Comparison of ENCODE assay signal across 8 cellular contexts in genomic region chrX:103831342-103831802, GRCh38. TPM values are rescaled to one million over a fixed set of nuclear protein-coding genes. Genes with fewer than 3 reads are reported as not detected.
DNase-seq lines count a peak whose midpoint lies in the region; ATAC-seq and TF ChIP-seq lines count a peak whose summit lies in the region.

No MANE protein-coding gene starts in this region.

- H3K4me1 Mint-ChIP-seq in naive thymus-derived CD8-positive, alpha-beta T cell, result peaks cover 2 to 12% (median 3%) of the 10 kb centered on the region in 4 donors

- H3K4me1 ChIP-seq in DOHH2 (ENCODE audit: control insufficient read depth, low read length) (peaks cover 5% of the 10 kb centered on the region; the same call in 1 of the 2 replicates), duodenal mucosa (ENCODE audit: control insufficient read depth in 1 of 2, insufficient read depth in 2 of 2, low read length in 2 of 2) (peaks cover 4 to 6% of the 10 kb centered on the region in 2 donors)

- H3K27ac ChIP-seq in DOHH2 (ENCODE audit: low read depth, low read length) (no peak overlapping the region), duodenal mucosa (ENCODE audit: low read depth, low read length) (no peak overlapping the region)

- no peaks in the 10 kb centered on the region for H3K9me2 ChIP-seq in DOHH2 (replicated peaks; ENCODE audit: control insufficient read depth, low read length)

- H3K27me3 ChIP-seq in DOHH2 (ENCODE audit: control insufficient read depth, low read length), result no peaks in the 10 kb centered on the region
- H3K27me3 ChIP-seq in duodenal mucosa (ENCODE audit: control insufficient read depth in 1 of 2, insufficient read depth in 2 of 2, low read length in 2 of 2), result no peaks in the 10 kb centered on the region

- no peaks in the 10 kb centered on the region for H3K79me2 ChIP-seq in DOHH2 (ENCODE audit: control insufficient read depth, low read length)

- H3K4me2 ChIP-seq in DOHH2 (ENCODE audit: low read length), result peak overlapping the region; percentile 77

- H3K36me3 Mint-ChIP-seq in naive thymus-derived CD8-positive, alpha-beta T cell, result peaks cover 0 to 4% (median 0%) of the 10 kb centered on the region in 3 donors

- peak; percentile 93 for ATAC-seq in GM21717 (IDR thresholded peaks at IDR 0.05; ENCODE audit: unreplicated experiment)
- ATAC-seq in naive thymus-derived CD8-positive, alpha-beta T cell, result no peak
- no peak for ATAC-seq in HG02981 (IDR thresholded peaks at IDR 0.05; ENCODE audit: unreplicated experiment)

- H3K9me3 ChIP-seq in DOHH2 (ENCODE audit: control insufficient read depth, insufficient read depth, low read length), result no peaks in the 10 kb centered on the region
- H3K9me3 ChIP-seq in duodenal mucosa (ENCODE audit: control insufficient read depth in 1 of 2, low read length in 2 of 2), result no peaks in the 10 kb centered on the region

- H3K4me3 ChIP-seq in DOHH2 (ENCODE audit: low read length) (peak overlapping the region; percentile 75), duodenal mucosa (ENCODE audit: low read depth in 1 of 2, low read length in 2 of 2) (peak overlapping the region; percentile 62 to 72)

- POLR2A ChIA-PET in naive thymus-derived CD8-positive, alpha-beta T cell (lab: Charles Lee), result no interaction called here

- no peaks in the 10 kb centered on the region for H4K20me1 ChIP-seq in DOHH2 (ENCODE audit: control insufficient read depth, insufficient read depth, low read depth, low read length)

- peak overlapping the region; percentile 32 to 43 for H3K9ac ChIP-seq in duodenal mucosa (ENCODE audit: low read depth in 1 of 2, low read length in 2 of 2)

- H3K27me3 Mint-ChIP-seq in naive thymus-derived CD8-positive, alpha-beta T cell, result peaks cover 0 to 3% (median 0%) of the 10 kb centered on the region in 5 donors

- no peaks in the 10 kb centered on the region for H3K9me3 Mint-ChIP-seq in naive thymus-derived CD8-positive, alpha-beta T cell

- H3K36me3 ChIP-seq in DOHH2 (ENCODE audit: control insufficient read depth, low read length), result no peaks in the 10 kb centered on the region
- no peaks in the 10 kb centered on the region for H3K36me3 ChIP-seq in duodenal mucosa (ENCODE audit: control insufficient read depth in 1 of 2, insufficient read depth in 2 of 2, low read length in 2 of 2)

- H3K4me3 Mint-ChIP-seq in naive thymus-derived CD8-positive, alpha-beta T cell, result peak overlapping the region; percentile 79 to 91 (median 84)

- no peaks in the 10 kb centered on the region for H3F3A ChIP-seq in DOHH2 (ENCODE audit: control insufficient read depth, insufficient read depth)

- no peak for TF ChIP-seq CTCF in DOHH2 (IDR thresholded peaks at IDR 0.05; ENCODE audit: low read depth, low read length, poor library complexity, severe bottlenecking)

- DNase-seq in RPMI8226 (peak; percentile 7), NCI-H69 (lab: John Stamatoyannopoulos, UW) (no peak), NOMO-1 (lab: John Stamatoyannopoulos, UW; ENCODE audit: unreplicated experiment in 2 of 2) (no peak)
- peak in 2 of 10 donors; percentile 55 to 56 for DNase-seq in naive thymus-derived CD8-positive, alpha-beta T cell

- H3K27ac Mint-ChIP-seq in naive thymus-derived CD8-positive, alpha-beta T cell, result peak overlapping the region in 3 of 10 donors; percentile 15 to 89 (median 72)

RNA-seq across cellular contexts. Expression of gene RAB9B, which starts 0.7 kb away (rescaled TPM):
- under 1 TPM; 0.49 to 0.52 TPM for total RNA-seq in naive thymus-derived CD8-positive, alpha-beta T cell
- polyA plus RNA-seq in naive thymus-derived CD8-positive, alpha-beta T cell, result under 1 TPM in 2 of 3 donors, not detected in 1; 0.14 to 0.69 TPM

RNA-seq across cellular contexts. Expression of gene PLP1, which starts 54.7 kb away (rescaled TPM):
- not detected for total RNA-seq in naive thymus-derived CD8-positive, alpha-beta T cell
- not detected for polyA plus RNA-seq in naive thymus-derived CD8-positive, alpha-beta T cell
